1 cellular context compared by ENCODE assay signal in the genomic region with DNA sequence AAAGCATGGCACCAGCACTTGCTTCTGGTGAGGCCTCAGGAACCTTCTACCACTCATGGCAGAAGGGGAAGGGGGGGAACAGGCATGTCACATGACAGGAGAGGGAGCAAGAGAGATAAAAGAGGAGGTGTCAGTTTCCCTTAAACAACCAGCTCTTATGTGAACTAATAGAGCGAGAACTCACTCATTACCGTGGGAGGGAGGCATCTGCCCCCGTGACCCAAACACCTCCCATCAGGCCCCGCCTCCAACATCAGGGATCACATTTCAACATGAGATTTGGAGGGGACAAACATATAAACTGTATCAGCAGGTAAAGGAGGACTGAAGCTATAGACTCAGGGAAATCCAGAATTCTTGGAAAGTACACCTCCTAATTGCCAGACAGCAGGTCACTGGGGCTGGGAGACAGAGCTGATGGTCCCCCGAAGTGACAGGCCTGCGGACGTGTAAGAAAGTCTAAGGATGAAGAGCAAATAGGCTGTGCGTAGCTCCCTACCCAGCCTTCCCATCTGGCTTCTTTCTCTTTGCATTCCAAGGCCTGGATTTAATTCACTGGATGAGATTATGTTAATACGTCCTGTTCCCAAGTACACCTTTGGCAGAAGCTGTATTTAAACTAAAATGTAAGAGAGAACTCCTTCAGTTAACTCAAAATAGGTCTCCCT.
A peak's percentile ranks its signal among the peaks of the same experiment; 100 is the strongest.
TF ChIP-seq lines count a peak whose summit lies in the region.

No MANE protein-coding gene starts in this region.

TF ChIP-seq in K562, 482 proteins besides CTCF, POLR2A, EP300 and RAD21 (continued from another document):
- TF ChIP-seq, protein P1, sequence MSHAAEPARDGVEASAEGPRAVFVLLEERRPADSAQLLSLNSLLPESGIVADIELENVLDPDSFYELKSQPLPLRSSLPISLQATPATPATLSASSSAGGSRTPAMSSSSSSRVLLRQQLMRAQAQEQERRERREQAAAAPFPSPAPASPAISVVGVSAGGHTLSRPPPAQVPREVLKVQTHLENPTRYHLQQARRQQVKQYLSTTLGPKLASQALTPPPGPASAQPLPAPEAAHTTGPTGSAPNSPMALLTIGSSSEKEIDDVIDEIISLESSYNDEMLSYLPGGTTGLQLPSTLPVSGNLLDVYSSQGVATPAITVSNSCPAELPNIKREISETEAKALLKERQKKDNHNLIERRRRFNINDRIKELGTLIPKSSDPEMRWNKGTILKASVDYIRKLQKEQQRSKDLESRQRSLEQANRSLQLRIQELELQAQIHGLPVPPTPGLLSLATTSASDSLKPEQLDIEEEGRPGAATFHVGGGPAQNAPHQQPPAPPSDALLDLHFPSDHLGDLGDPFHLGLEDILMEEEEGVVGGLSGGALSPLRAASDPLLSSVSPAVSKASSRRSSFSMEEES (CRISPR knock-in tag; IDR thresholded peaks at IDR 0.05) = 0 out of 2 replicates have a peak, but pooled peaks have one; percentile 32
- TF ChIP-seq NCOR1 (IDR thresholded peaks at IDR 0.05) = no peak
